In genomic region chr15:78264304-78265136, GRCh38 we compare ENCODE assay signal across 9 cellular contexts. TPM values are rescaled to one million over a fixed set of nuclear protein-coding genes. Genes with fewer than 3 reads are reported as not detected.
DNase-seq lines count a peak whose midpoint lies in the region; ATAC-seq, FAIRE-seq and TF ChIP-seq lines count a peak whose summit lies in the region.
"Had no signal": no experiment of that assay in that cellular context is flagged by ENCODE, and none has a peak within 500 bp of the region (broad histone marks: within the 10 kb centered on the region; RNA-seq: fewer than 3 reads in every experiment).

TSS of gene DNAJA4 (plus strand) at chr15:78264562. CDS start at chr15:78264764, 202 bp downstream.

- H3K36me3 ChIP-seq in bronchial epithelial cell (ENCODE audit: control insufficient read depth, insufficient read depth, low read length) (no peaks in the 10 kb centered on the region), SJCRH30 (no peaks in the 10 kb centered on the region)

- H3K4me3 ChIP-seq in bronchial epithelial cell (ENCODE audit: low read depth, low read length) = peak within 1 kb of the TSS; percentile 54
- no peak within 1 kb of the TSS for H3K4me3 ChIP-seq in SJCRH30

- peak; percentile 37 for TF ChIP-seq CTCF in bronchial epithelial cell (IDR thresholded peaks at IDR 0.05; ENCODE audit: insufficient read depth, low read length, severe bottlenecking)

- H3K27me3 ChIP-seq in bronchial epithelial cell (ENCODE audit: control insufficient read depth, insufficient read depth, low read length) (no peaks in the 10 kb centered on the region), SJCRH30 (no peaks in the 10 kb centered on the region)

- no peaks in the 10 kb centered on the region for H3K9me3 ChIP-seq in SJCRH30 (replicated peaks)

- no peak within 1 kb of the TSS for H3K27ac ChIP-seq in SJCRH30

- FAIRE-seq in GM19239 (lab: Jason Lieb, UNC) = no peak
- no peak for FAIRE-seq in bronchial epithelial cell (lab: Jason Lieb, UNC)
- FAIRE-seq: colon had no signal

- DNase-seq in GM19239 (ENCODE audit: insufficient read length, low spot score) (peak; percentile 57), bronchial epithelial cell (ENCODE audit: low read depth) (no peak), inferior parietal cortex (ENCODE audit: extremely low spot score) (peak; percentile 43), OCI-M2 (lab: John Stamatoyannopoulos, UW; ENCODE audit: unreplicated experiment) (no peak), SJCRH30 (no peak)
- peak; percentile 26 to 57 (median 45) for DNase-seq in activated CD4-positive, CD25-positive, alpha-beta regulatory T cell (lab: John Stamatoyannopoulos, UW)
- peak; percentile 66 for DNase-seq in stimulated activated CD4-positive, alpha-beta T cell treated with anti-CD3 and anti-CD28 coated beads, Interleukin-15, amount 100 ng/mL, for 24 hours

- ATAC-seq in GM18519 (IDR thresholded peaks at IDR 0.05; ENCODE audit: low FRiP score, unreplicated experiment) = no peak

- peaks cover 8% of the 10 kb centered on the region; the same call in 1 of the 2 replicates for H3K4me1 ChIP-seq in SJCRH30

RNA-seq across cellular contexts. Expression of gene DNAJA4, which starts in this region (rescaled TPM):
- 11.1 and 26.5 TPM in 2 replicates for total RNA-seq in bronchial epithelial cell
- 0.15 TPM in 1 of 2 replicates, not detected in the other for total RNA-seq in SJCRH30 (2014; rRNA removed; shearing (Covaris generic))

Comparison
In these comparisons a context has a peak if more than half of its experiments do, and no peak if none do; other contexts are left out.
1. RNA of gene DNAJA4 (total RNA-seq): 11.1 to 26.5 TPM in bronchial epithelial cell; 0.15 TPM in SJCRH30; every median in the first group is over 10 times any median in the second.
2. DNase-seq: peak in GM19239 (single experiment), activated CD4-positive, CD25-positive, alpha-beta regulatory T cell (4 of 4), inferior parietal cortex (single experiment) and stimulated activated CD4-positive, alpha-beta T cell treated with anti-CD3 and anti-CD28 coated beads, Interleukin-15, amount 100 ng/mL, for 24 hours (single experiment); none in bronchial epithelial cell (single experiment), OCI-M2 (single experiment) and SJCRH30 (0 of 2).